Comparison of ENCODE assay signal across 19 cellular contexts in the genomic region with DNA sequence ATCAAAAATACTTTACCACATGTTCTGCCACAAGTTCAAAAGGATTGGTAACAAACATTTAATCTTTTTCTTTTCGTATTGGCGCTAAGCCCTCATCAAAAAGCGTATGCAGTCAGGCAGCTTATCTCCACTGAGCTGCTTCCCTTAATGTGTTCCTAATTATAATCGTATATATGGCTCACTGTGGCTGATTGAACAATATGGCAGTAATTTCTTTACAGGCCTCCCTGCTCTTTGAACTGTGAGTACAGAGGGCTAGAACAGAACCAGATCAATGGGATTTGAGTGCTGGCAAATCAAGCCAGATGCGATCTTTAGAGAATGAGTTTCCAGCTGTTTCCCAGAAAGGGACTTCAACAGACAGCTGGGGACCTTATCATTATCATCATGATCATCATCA.
"Had no signal": no experiment of that assay in that cellular context is flagged by ENCODE, and none has a peak within 500 bp of the region (broad histone marks: within the 10 kb centered on the region; RNA-seq: fewer than 3 reads in every experiment).

No MANE protein-coding gene starts in this region.

- H3K4me1 ChIP-seq: esophagus muscularis mucosa, tibial nerve, uterus had no signal

- H3K9me3 Mint-ChIP-seq: activated B cell treated with CpG ODN at 0.5 μM for 24 hours; activated CD4-positive, alpha-beta memory T cell treated with anti-CD3 and anti-CD28 coated beads, Interleukin-2, amount 10 ng/mL, durations not matched to agents 7 days and 5 days; activated naive CD8-positive, alpha-beta T cell treated with anti-CD3 and anti-CD28 coated beads, Interleukin-2, amount 10 ng/mL, durations not matched to agents 7 days and 5 days; activated T-helper 17 cell treated with anti-CD3 and anti-CD28 coated beads, Interleukin-2, amount 50 U/mL, for 72 hours; natural killer cell had no signal

- H3K27me3 Mint-ChIP-seq: activated B cell treated with CpG ODN at 0.5 μM for 24 hours; activated CD4-positive, alpha-beta memory T cell treated with anti-CD3 and anti-CD28 coated beads, Interleukin-2, amount 10 ng/mL, durations not matched to agents 7 days and 5 days; activated naive CD8-positive, alpha-beta T cell treated with anti-CD3 and anti-CD28 coated beads, Interleukin-2, amount 10 ng/mL, durations not matched to agents 7 days and 5 days; activated T-helper 17 cell treated with anti-CD3 and anti-CD28 coated beads, Interleukin-2, amount 50 U/mL, for 72 hours; stimulated activated naive CD8-positive, alpha-beta T cell treated with anti-CD3 and anti-CD28 coated beads, Interleukin-15, Interleukin-2, amounts not matched to agents 100 ng/mL and 50 ng/mL, for 24 hours had no signal

- H3K4me3 Mint-ChIP-seq: activated B cell treated with CpG ODN at 0.5 μM for 24 hours; activated CD4-positive, alpha-beta memory T cell treated with anti-CD3 and anti-CD28 coated beads, Interleukin-2, amount 10 ng/mL, durations not matched to agents 7 days and 5 days; activated naive CD8-positive, alpha-beta T cell treated with anti-CD3 and anti-CD28 coated beads, Interleukin-2, amount 10 ng/mL, durations not matched to agents 7 days and 5 days; activated T-helper 17 cell treated with anti-CD3 and anti-CD28 coated beads, Interleukin-2, amount 50 U/mL, for 72 hours; natural killer cell; stimulated activated naive CD8-positive, alpha-beta T cell treated with anti-CD3 and anti-CD28 coated beads, Interleukin-15, Interleukin-2, amounts not matched to agents 100 ng/mL and 50 ng/mL, for 24 hours had no signal

- H3K27ac Mint-ChIP-seq: activated B cell treated with CpG ODN at 0.5 μM for 24 hours; activated CD4-positive, alpha-beta memory T cell treated with anti-CD3 and anti-CD28 coated beads, Interleukin-2, amount 10 ng/mL, durations not matched to agents 7 days and 5 days; activated naive CD8-positive, alpha-beta T cell treated with anti-CD3 and anti-CD28 coated beads, Interleukin-2, amount 10 ng/mL, durations not matched to agents 7 days and 5 days; activated T-helper 17 cell treated with anti-CD3 and anti-CD28 coated beads, Interleukin-2, amount 50 U/mL, for 72 hours; natural killer cell; stimulated activated naive CD8-positive, alpha-beta T cell treated with anti-CD3 and anti-CD28 coated beads, Interleukin-15, Interleukin-2, amounts not matched to agents 100 ng/mL and 50 ng/mL, for 24 hours had no signal

- ATAC-seq: activated T-helper 17 cell treated with anti-CD3 and anti-CD28 coated beads, Interleukin-2, amount 50 U/mL, for 72 hours; natural killer cell had no signal

- H3K4me3 ChIP-seq: esophagus muscularis mucosa, right atrium auricular region, tibial nerve, uterus had no signal

- H3K27ac ChIP-seq: esophagus muscularis mucosa, right atrium auricular region, tibial nerve, uterus had no signal

- H3K27me3 ChIP-seq: esophagus muscularis mucosa, right atrium auricular region, tibial nerve, uterus had no signal

- H3K36me3 Mint-ChIP-seq: activated naive CD8-positive, alpha-beta T cell treated with anti-CD3 and anti-CD28 coated beads, Interleukin-2, amount 10 ng/mL, durations not matched to agents 7 days and 5 days; natural killer cell had no signal

- H3K9me3 ChIP-seq: esophagus muscularis mucosa, right atrium auricular region, tibial nerve, uterus had no signal

- DNase-seq: activated B cell treated with CpG ODN at 0.5 μM for 24 hours; activated CD4-positive, alpha-beta memory T cell treated with anti-CD3 and anti-CD28 coated beads, Interleukin-2, amount 10 ng/mL, durations not matched to agents 7 days and 5 days; activated CD4-positive, alpha-beta T cell treated with anti-CD3 and anti-CD28 coated beads for 4 hours; activated naive CD4-positive, alpha-beta T cell; activated naive CD8-positive, alpha-beta T cell treated with anti-CD3 and anti-CD28 coated beads, Interleukin-2, amount 10 ng/mL, durations not matched to agents 7 days and 5 days; activated T-cell treated with anti-CD3 and anti-CD28 coated beads, Interleukin-2, amount 50 U/mL, for 1 hour; amygdala; dermis blood vessel endothelial cell; effector memory CD4-positive, alpha-beta T cell; natural killer cell; occipital lobe; stimulated activated CD4-positive, alpha-beta T cell treated with anti-CD3 and anti-CD28 coated beads, Interleukin-15, amount 100 ng/mL, for 24 hours; stimulated activated CD4-positive, alpha-beta T cell treated with anti-CD3 and anti-CD28 coated beads, Interleukin-2, amount 100 ng/mL, for 48 hours; uterus had no signal

- H3K4me1 Mint-ChIP-seq: activated B cell treated with CpG ODN at 0.5 μM for 24 hours; activated CD4-positive, alpha-beta memory T cell treated with anti-CD3 and anti-CD28 coated beads, Interleukin-2, amount 10 ng/mL, durations not matched to agents 7 days and 5 days; activated naive CD8-positive, alpha-beta T cell treated with anti-CD3 and anti-CD28 coated beads, Interleukin-2, amount 10 ng/mL, durations not matched to agents 7 days and 5 days; activated T-helper 17 cell treated with anti-CD3 and anti-CD28 coated beads, Interleukin-2, amount 50 U/mL, for 72 hours; natural killer cell had no signal

- H3K36me3 ChIP-seq: esophagus muscularis mucosa, right atrium auricular region, tibial nerve, uterus had no signal
